10 cellular contexts compared by ENCODE assay signal in the genomic region with DNA sequence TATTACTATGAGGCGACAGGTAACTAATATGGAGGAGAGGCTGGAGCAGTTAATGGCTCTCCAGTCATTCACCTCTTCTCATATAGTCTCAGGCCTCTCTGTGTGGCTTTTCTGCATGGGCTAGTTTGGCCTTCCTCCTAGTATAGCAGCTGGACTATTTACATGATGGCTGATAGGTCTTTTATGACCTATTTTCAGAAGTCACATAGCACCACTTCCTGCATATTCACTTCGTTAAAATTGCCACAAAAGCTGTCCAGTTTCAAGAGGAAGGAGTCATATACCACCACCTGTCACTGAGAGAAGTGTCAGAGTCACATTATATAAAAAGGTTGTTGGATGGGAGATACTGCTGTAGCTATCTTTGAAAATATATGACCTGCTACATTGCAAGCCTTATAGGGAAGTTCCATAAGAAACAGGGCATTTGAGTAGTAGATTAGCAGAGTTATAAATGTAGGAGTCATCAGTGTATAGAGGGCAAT. TPM values are rescaled to one million over a fixed set of nuclear protein-coding genes. Genes with fewer than 3 reads are reported as not detected.
DNase-seq lines count a peak whose midpoint lies in the region; ATAC-seq and TF ChIP-seq lines count a peak whose summit lies in the region.
"Had no signal": no experiment of that assay in that cellular context is flagged by ENCODE, and none has a peak within 500 bp of the region (broad histone marks: within the 10 kb centered on the region; RNA-seq: fewer than 3 reads in every experiment).

No MANE protein-coding gene starts in this region.

- H3K36me3 ChIP-seq in upper lobe of right lung = no peaks in the 10 kb centered on the region

- H3K27ac ChIP-seq in upper lobe of right lung = no peak overlapping the region

- H3K27me3 Mint-ChIP-seq in naive thymus-derived CD8-positive, alpha-beta T cell = peaks cover 0 to 10% (median 3%) of the 10 kb centered on the region in 5 donors
- H3K27me3 Mint-ChIP-seq: IgD-negative memory B cell had no signal

- H3K9me3 ChIP-seq in upper lobe of right lung = no peaks in the 10 kb centered on the region

- ATAC-seq in GM18868 (IDR thresholded peaks at IDR 0.05; ENCODE audit: unreplicated experiment) (peak; percentile 91), GM21528 (IDR thresholded peaks at IDR 0.05; ENCODE audit: low FRiP score, unreplicated experiment) (peak; percentile 95), HG03196 (IDR thresholded peaks at IDR 0.05; ENCODE audit: unreplicated experiment) (peak; percentile 96), upper lobe of right lung (no peak)
- ATAC-seq in naive thymus-derived CD8-positive, alpha-beta T cell = no peak

- no peaks in the 10 kb centered on the region for H3K27me3 ChIP-seq in upper lobe of right lung

- H3K4me1 Mint-ChIP-seq in naive thymus-derived CD8-positive, alpha-beta T cell = peaks cover 0 to 8% (median 0%) of the 10 kb centered on the region in 4 donors

- H3K36me3 Mint-ChIP-seq in naive thymus-derived CD8-positive, alpha-beta T cell = no peaks in the 10 kb centered on the region
- H3K36me3 Mint-ChIP-seq: IgD-negative memory B cell had no signal

- no peak overlapping the region for H3K4me3 ChIP-seq in upper lobe of right lung

- no peaks in the 10 kb centered on the region for H3K4me1 ChIP-seq in upper lobe of right lung

- H3K4me3 Mint-ChIP-seq in naive thymus-derived CD8-positive, alpha-beta T cell = no peak overlapping the region
- H3K4me3 Mint-ChIP-seq: IgD-negative memory B cell had no signal

- no peaks in the 10 kb centered on the region for H3K9me3 Mint-ChIP-seq in naive thymus-derived CD8-positive, alpha-beta T cell
- H3K9me3 Mint-ChIP-seq: IgD-negative memory B cell had no signal

- TF ChIP-seq CTCF in upper lobe of right lung (IDR thresholded peaks at IDR 0.05) = no peak

- peak; percentile 24 for DNase-seq in germinal center (ENCODE audit: low spot score)
- no peak for DNase-seq in islet precursor cell
- DNase-seq in dedifferentiated amniotic fluid mesenchymal stem cell (ENCODE audit: extremely low spot score) = no peak
- DNase-seq in naive thymus-derived CD8-positive, alpha-beta T cell = no peak
- DNase-seq in upper lobe of right lung = no peak
- DNase-seq: aorta had no signal

- intact Hi-C loops in upper lobe of right lung (cut with DNase I) = loop anchor here (10.0 kb wide), 1 partner anchor 209 kb away; no protein-coding TSS in a partner anchor

- no peak overlapping the region for H3K27ac Mint-ChIP-seq in naive thymus-derived CD8-positive, alpha-beta T cell

- POLR2A ChIA-PET in naive thymus-derived CD8-positive, alpha-beta T cell (lab: Charles Lee) = no interaction called here

RNA-seq across cellular contexts. Expression of a gene that starts 8.0 kb away (rescaled TPM):
- total RNA-seq in naive thymus-derived CD8-positive, alpha-beta T cell = 100 to 1,000 TPM; 175 to 181 TPM
- polyA plus RNA-seq in naive thymus-derived CD8-positive, alpha-beta T cell = 10 to 100 TPM; 22.2 to 33.5 (median 23.2) TPM
- 82.8 TPM for total RNA-seq in upper lobe of right lung

Comparison
In these comparisons a context has a peak if more than half of its experiments do, and no peak if none do; other contexts are left out.
1. ATAC-seq: peak in GM18868 (single experiment), GM21528 (single experiment) and HG03196 (single experiment); none in naive thymus-derived CD8-positive, alpha-beta T cell (0 of 2) and upper lobe of right lung (single experiment).